In the genomic region with DNA sequence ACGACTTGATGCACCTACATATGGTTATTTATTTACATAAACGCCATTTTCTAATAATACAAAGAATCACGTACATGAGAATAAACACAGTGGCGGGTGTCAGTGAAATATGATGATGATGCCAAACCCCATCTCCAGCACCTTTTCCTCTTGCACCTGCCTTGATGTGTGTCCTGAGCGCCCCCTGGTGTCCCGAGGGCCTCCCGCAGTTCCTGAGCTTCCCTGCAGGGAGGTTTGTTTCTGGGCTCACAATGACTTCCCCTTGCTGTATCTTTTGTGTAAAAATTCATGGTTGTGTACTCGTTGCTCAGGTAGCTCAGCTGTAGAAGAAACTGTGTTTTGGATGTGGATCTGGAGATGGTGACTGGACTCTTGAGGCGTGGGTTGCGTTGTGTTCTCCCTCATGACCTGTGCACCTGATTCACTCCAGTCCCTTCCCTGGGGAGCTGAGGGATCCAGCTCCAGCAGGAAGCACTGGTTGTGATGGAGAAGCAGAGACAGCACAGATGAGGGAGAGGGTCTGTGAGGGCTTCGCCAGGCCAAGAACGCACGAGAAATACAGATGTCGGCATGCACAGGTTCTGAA, we compare ENCODE assay signal across 9 cellular contexts.
A peak's percentile ranks its signal among the peaks of the same experiment; 100 is the strongest.
DNase-seq lines count a peak whose midpoint lies in the region; ATAC-seq, FAIRE-seq and TF ChIP-seq lines count a peak whose summit lies in the region.
"Had no signal": no experiment of that assay in that cellular context is flagged by ENCODE, and none has a peak within 500 bp of the region (broad histone marks: within the 10 kb centered on the region; RNA-seq: fewer than 3 reads in every experiment).

No MANE protein-coding gene starts in this region.

- no peak for TF ChIP-seq POLR2A in GM12892 (IDR thresholded peaks at IDR 0.05; ENCODE audit: low read depth, low read length)
- TF ChIP-seq POLR2A in HepG2 (IDR thresholded peaks at IDR 0.05; ENCODE audit: insufficient read depth in 1 of 2, low read depth in 2 of 2, low read length in 2 of 2), result no peak

- H3K4me1 ChIP-seq in HepG2 (ENCODE audit: insufficient read depth, low read length), result no peaks in the 10 kb centered on the region

- CTCF ChIA-PET in HepG2 (lab: Yijun Ruan, JAX; ENCODE audit: low intra/inter-chr PET ratio, low total read pairs), result no interaction called here

- 0 out of 5 replicates have a peak, but pooled peaks cover 0 to 2% of the 10 kb centered on the region in 2 experiments for H3K27me3 ChIP-seq in HepG2 (ENCODE audit: control insufficient read depth in 1 of 2, insufficient read depth in 2 of 2, low read length in 2 of 2)

- H3K27me3 Mint-ChIP-seq in endothelial cell (ENCODE audit: unreplicated experiment), result peaks cover 6% of the 10 kb centered on the region

- no peak overlapping the region for H3K27ac Mint-ChIP-seq in endothelial cell (ENCODE audit: unreplicated experiment)
- H3K27ac Mint-ChIP-seq: T-helper 1 cell treated with Interleukin-12 subunit alpha and Interleukin-12 subunit beta and Interleukin-4 antibody, amounts not matched to agents 30 μg/mL and 1 μg/mL, for 36 hours had no signal

- BruUV-seq in HepG2 (replicated peaks; lab: Mats Ljungman, UMichigan), result no TSS peak

- POLR2A ChIA-PET in HepG2 (lab: Yijun Ruan, JAX), result no interaction called here

- no peak for TF ChIP-seq RAD21 in HepG2 (CRISPR knock-in tag; IDR thresholded peaks at IDR 0.05)

- no peaks in the 10 kb centered on the region for H3K9me3 ChIP-seq in HepG2 (ENCODE audit: low read length)

- TF ChIP-seq EP300 in HepG2 (IDR thresholded peaks at IDR 0.05; ENCODE audit: low read depth in 2 of 2, low read length in 2 of 2) (no peak), HepG2 (CRISPR knock-in tag; IDR thresholded peaks at IDR 0.05; ENCODE audit: borderline replicate concordance) (no peak)

- H4K20me1 ChIP-seq in HepG2 (ENCODE audit: insufficient read depth, low read length), result 0 out of 2 replicates have a peak, but pooled peaks cover 2% of the 10 kb centered on the region

- ATAC-seq in HepG2 (peak; percentile 81), GM19452 (IDR thresholded peaks at IDR 0.05; ENCODE audit: unreplicated experiment) (no peak), GM18868 (IDR thresholded peaks at IDR 0.05; ENCODE audit: unreplicated experiment) (no peak)

- DNase-seq in GM12892 (ENCODE audit: insufficient read length) (peak; percentile 39), NCI-H460 (ENCODE audit: extremely low read depth, low read depth) (peak; percentile 21), HepG2 (ENCODE audit: low spot score) (peak; percentile 43), NCI-H187 (lab: John Stamatoyannopoulos, UW) (no peak), endothelial cell (ENCODE audit: low spot score) (no peak)
- DNase-seq in activated CD8-positive, alpha-beta memory T cell treated with anti-CD3 and anti-CD28 coated beads for 1 hour (ENCODE audit: extremely low read depth in 1 of 2, low read depth in 1 of 2), result peak; percentile 21 to 25

- intact Hi-C loops in HepG2 (cut with micrococcal nuclease; ENCODE audit: unreplicated experiment), result no loop called here

- H3K9me3 Mint-ChIP-seq in endothelial cell (ENCODE audit: unreplicated experiment), result peaks cover 61% of the 10 kb centered on the region
- H3K9me3 Mint-ChIP-seq: T-helper 1 cell treated with Interleukin-12 subunit alpha and Interleukin-12 subunit beta and Interleukin-4 antibody, amounts not matched to agents 30 μg/mL and 1 μg/mL, for 36 hours had no signal

- no peak overlapping the region for H2AFZ ChIP-seq in HepG2 (ENCODE audit: low read length)

- H3K4me3 ChIP-seq in HepG2 (replicated peaks in 1 of 3; ENCODE audit: insufficient read depth in 1 of 3, low read depth in 2 of 3, low read length in 3 of 3), result no peak overlapping the region

- FAIRE-seq in GM12892 (lab: Jason Lieb, UNC) (peak; percentile 80), HepG2 (lab: Jason Lieb, UNC) (no peak)

- no peak overlapping the region for H3K9ac ChIP-seq in HepG2 (ENCODE audit: insufficient read depth, low read depth, low read length)

- no peaks in the 10 kb centered on the region for H3K4me1 Mint-ChIP-seq in endothelial cell (ENCODE audit: unreplicated experiment)

- no peak overlapping the region for H3K27ac ChIP-seq in HepG2 (ENCODE audit: extremely low read length, insufficient read depth, low read length)

- no peak overlapping the region for H3K4me3 Mint-ChIP-seq in endothelial cell (ENCODE audit: unreplicated experiment)
- H3K4me3 Mint-ChIP-seq: T-helper 1 cell treated with Interleukin-12 subunit alpha and Interleukin-12 subunit beta and Interleukin-4 antibody, amounts not matched to agents 30 μg/mL and 1 μg/mL, for 36 hours had no signal

- TF ChIP-seq CTCF in HepG2 (CRISPR knock-in tag; IDR thresholded peaks at IDR 0.05), result peak; percentile 65
- TF ChIP-seq CTCF in endothelial cell (IDR thresholded peaks at IDR 0.05; ENCODE audit: unreplicated experiment), result no peak

- no peaks in the 10 kb centered on the region for H3K79me2 ChIP-seq in HepG2 (ENCODE audit: insufficient read depth, low read length)

- H3K36me3 ChIP-seq in HepG2 (replicated peaks in 1 of 2; ENCODE audit: control insufficient read depth in 1 of 2, insufficient read depth in 2 of 2, low read length in 2 of 2), result no peaks in the 10 kb centered on the region

- peaks cover 14% of the 10 kb centered on the region for H3K36me3 Mint-ChIP-seq in endothelial cell (ENCODE audit: low read depth, unreplicated experiment)

- in situ Hi-C loops in HepG2 (cut with HindIII; ENCODE audit: extremely low pct_ligation_motif_present, low pct_unique_long_range_greater_than_20kb), result no loop called here

- 3% methylated on average over 13 of the region's 14 CpGs for WGBS in HepG2 (ENCODE audit: low lambda C conversion rate)

- H3K4me2 ChIP-seq in HepG2 (ENCODE audit: low read depth, low read length), result no peak overlapping the region

TF ChIP-seq in HepG2, 621 proteins besides CTCF, POLR2A, EP300 and RAD21:
- no peak for TF ChIP-seq MTF1 (CRISPR knock-in tag; IDR thresholded peaks at IDR 0.05)
- peak; percentile 50 for TF ChIP-seq XRCC5 (optimal IDR thresholded peaks at IDR 0.05; ENCODE audit: low read length)
TF ChIP-seq in HepG2: peak in this region for 1.

Comparison
In these comparisons a context has a peak if more than half of its experiments do, and no peak if none do; other contexts are left out.
1. DNase-seq: peak in GM12892 (single experiment), NCI-H460 (single experiment), activated CD8-positive, alpha-beta memory T cell treated with anti-CD3 and anti-CD28 coated beads for 1 hour (2 of 2) and HepG2 (single experiment); none in NCI-H187 (0 of 2) and endothelial cell (single experiment).